ENCODE assay signal across 2 cellular contexts in the genomic region with DNA sequence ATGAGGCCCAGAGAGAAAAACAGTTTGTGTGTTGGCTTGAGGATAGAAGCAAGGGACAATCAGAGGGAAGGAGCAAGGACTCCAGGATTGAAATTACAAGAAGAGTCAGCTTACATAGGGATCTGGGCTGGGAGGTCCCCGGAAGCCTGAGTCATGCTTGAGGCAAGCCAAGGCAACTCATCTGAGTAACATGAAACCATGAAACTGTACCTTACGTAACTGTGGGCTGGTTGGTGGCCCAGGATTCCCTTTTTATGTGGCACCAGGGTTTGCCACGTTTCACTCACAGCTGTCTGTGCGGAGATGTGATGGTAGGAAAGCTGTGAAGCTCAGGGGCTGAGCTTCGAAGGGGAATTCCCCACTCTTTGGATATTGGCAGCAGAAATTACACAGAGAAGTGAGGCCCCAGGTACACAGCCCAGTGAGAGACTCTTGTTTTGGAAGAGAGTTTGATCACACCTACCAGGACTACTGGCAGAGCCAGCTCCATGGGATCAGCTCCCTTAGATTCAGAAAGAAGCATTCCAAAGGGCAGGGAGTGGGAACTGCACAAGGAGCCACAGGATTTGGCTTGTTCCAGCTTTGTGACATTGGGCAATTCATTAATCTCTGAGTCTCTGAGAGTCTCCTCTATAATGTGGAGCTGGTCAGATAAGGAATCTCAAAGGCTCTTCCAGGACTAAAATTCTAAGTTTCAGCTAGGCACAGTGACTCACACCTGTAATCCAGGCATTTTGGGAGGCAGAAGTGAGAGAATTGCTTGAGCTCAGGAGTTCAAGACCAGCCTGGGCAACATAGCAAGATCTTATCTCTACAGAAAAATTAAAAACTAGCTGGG.
TF ChIP-seq lines count a peak whose summit lies in the region.

No MANE protein-coding gene starts in this region.

TF ChIP-seq in A549, 52 proteins besides CTCF, POLR2A, EP300 and RAD21 (continued from another document):
- TF ChIP-seq MAFK (IDR thresholded peaks at IDR 0.05; ENCODE audit: partially characterized antibody) (peak; percentile 32), BHLHE40 (IDR thresholded peaks at IDR 0.05; ENCODE audit: low read depth, low read length) (no peak), CEBPB (IDR thresholded peaks at IDR 0.05) (peak in 1 of 2 experiments; percentile 42; a peak in 1 of 4 replicates), FOSL2 (IDR thresholded peaks at IDR 0.05) (no peak), FOSL2 (CRISPR knock-in tag; IDR thresholded peaks at IDR 0.05) (peak; percentile 17; the same call in 1 of the 2 replicates), JUNB (IDR thresholded peaks at IDR 0.05) (no peak), HOXB13 (CRISPR knock-in tag; IDR thresholded peaks at IDR 0.05; ENCODE audit: low read depth) (no peak)

TF ChIP-seq in GM23338, 12 proteins besides CTCF, POLR2A, EP300 and RAD21:
- TF ChIP-seq JUNB (IDR thresholded peaks at IDR 0.05; ENCODE audit: unreplicated experiment) (no peak), ETS1 (IDR thresholded peaks at IDR 0.05) (no peak), NANOG (IDR thresholded peaks at IDR 0.05; ENCODE audit: borderline replicate concordance) (no peak), EZH2phosphoT487 (IDR thresholded peaks at IDR 0.05; ENCODE audit: unreplicated experiment) (no peak), ZNF114 (CRISPR knock-in tag; IDR thresholded peaks at IDR 0.05) (no peak)
- TF ChIP-seq, protein P1, sequence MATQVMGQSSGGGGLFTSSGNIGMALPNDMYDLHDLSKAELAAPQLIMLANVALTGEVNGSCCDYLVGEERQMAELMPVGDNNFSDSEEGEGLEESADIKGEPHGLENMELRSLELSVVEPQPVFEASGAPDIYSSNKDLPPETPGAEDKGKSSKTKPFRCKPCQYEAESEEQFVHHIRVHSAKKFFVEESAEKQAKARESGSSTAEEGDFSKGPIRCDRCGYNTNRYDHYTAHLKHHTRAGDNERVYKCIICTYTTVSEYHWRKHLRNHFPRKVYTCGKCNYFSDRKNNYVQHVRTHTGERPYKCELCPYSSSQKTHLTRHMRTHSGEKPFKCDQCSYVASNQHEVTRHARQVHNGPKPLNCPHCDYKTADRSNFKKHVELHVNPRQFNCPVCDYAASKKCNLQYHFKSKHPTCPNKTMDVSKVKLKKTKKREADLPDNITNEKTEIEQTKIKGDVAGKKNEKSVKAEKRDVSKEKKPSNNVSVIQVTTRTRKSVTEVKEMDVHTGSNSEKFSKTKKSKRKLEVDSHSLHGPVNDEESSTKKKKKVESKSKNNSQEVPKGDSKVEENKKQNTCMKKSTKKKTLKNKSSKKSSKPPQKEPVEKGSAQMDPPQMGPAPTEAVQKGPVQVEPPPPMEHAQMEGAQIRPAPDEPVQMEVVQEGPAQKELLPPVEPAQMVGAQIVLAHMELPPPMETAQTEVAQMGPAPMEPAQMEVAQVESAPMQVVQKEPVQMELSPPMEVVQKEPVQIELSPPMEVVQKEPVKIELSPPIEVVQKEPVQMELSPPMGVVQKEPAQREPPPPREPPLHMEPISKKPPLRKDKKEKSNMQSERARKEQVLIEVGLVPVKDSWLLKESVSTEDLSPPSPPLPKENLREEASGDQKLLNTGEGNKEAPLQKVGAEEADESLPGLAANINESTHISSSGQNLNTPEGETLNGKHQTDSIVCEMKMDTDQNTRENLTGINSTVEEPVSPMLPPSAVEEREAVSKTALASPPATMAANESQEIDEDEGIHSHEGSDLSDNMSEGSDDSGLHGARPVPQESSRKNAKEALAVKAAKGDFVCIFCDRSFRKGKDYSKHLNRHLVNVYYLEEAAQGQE (IDR thresholded peaks at IDR 0.05; ENCODE audit: unreplicated experiment): no peak
TF ChIP-seq in GM23338: peak in this region for 0.
